Comparison of ENCODE assay signal across 8 cellular contexts in the genomic region with DNA sequence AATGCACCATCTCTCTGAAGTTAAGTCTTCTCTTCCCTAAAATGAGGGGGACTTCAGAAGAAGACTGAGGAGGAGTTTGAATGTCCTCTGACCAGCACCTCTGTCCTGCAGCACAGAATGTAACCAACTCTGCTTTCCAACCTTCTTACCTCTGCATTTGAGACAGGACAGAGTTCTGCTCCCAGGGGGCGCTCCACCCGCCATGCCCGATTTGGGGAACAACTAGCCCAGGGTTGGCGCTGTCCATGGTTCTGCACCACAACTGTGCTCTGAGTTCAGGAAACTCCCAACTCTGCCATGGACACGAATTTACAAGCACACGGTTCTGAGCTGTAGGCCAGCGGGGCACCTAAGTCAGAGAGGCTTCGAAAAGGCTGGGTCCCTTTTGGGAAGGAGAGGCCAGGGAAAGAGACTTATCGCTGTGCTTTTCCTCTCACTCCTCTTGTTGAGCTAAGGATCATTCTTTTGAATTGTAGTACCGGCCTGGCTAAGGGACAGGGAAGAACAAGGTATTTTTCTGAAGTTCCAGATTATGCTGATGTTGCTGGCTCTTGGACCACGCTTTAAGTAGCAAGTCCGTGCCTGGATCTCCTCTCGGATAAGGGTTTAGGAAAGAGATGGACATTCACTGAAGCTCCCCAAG. TPM values are rescaled to one million over a fixed set of nuclear protein-coding genes. Genes with fewer than 3 reads are reported as not detected.
DNase-seq lines count a peak whose midpoint lies in the region; ATAC-seq, FAIRE-seq and TF ChIP-seq lines count a peak whose summit lies in the region.

No MANE protein-coding gene starts in this region.

- H2AFZ ChIP-seq in astrocyte (ENCODE audit: low read depth, low read length), result no peak overlapping the region

- no peaks in the 10 kb centered on the region for H3K27me3 ChIP-seq in astrocyte (ENCODE audit: insufficient read depth, low read length)

- no peak for FAIRE-seq in astrocyte (lab: Jason Lieb, UNC)

- no peaks in the 10 kb centered on the region for H3K4me1 Mint-ChIP-seq in astrocyte (ENCODE audit: low read depth, unreplicated experiment)

- no peak overlapping the region for H3K27ac ChIP-seq in astrocyte (ENCODE audit: low read depth, low read length)

- H3K9me3 Mint-ChIP-seq in astrocyte (ENCODE audit: unreplicated experiment), result peaks cover 10% of the 10 kb centered on the region

- no peak for ATAC-seq in GM21390 (IDR thresholded peaks at IDR 0.05; ENCODE audit: unreplicated experiment)

- no peaks in the 10 kb centered on the region for H3K36me3 Mint-ChIP-seq in astrocyte (ENCODE audit: low read depth, unreplicated experiment)

- H3K27ac Mint-ChIP-seq in astrocyte (ENCODE audit: unreplicated experiment), result no peak overlapping the region

- H3K4me2 ChIP-seq in astrocyte (ENCODE audit: low read length), result no peak overlapping the region

- peaks cover 20% of the 10 kb centered on the region for H3K27me3 Mint-ChIP-seq in astrocyte (ENCODE audit: low read depth, unreplicated experiment)

- POLR2A ChIA-PET in HEK293T (lab: Yijun Ruan, JAX), result no interaction called here

- TF ChIP-seq CTCF in astrocyte (IDR thresholded peaks at IDR 0.05; ENCODE audit: insufficient read depth, low read depth, low read length), result peak; percentile 39

- DNase-seq in AG08395 (ENCODE audit: low spot score), result peak; percentile 81
- DNase-seq in HEK293T (ENCODE audit: extremely low spot score), result peak; percentile 66
- peak; percentile 57 for DNase-seq in SW480 (ENCODE audit: low spot score)
- peak; percentile 24 for DNase-seq in astrocyte (ENCODE audit: low read depth)
- DNase-seq in iPS-NIHi11 (ENCODE audit: low spot score), result peak; percentile 90
- peak; percentile 56 to 70 (median 64) for DNase-seq in stimulated activated CD4-positive, alpha-beta T cell treated with anti-CD3 and anti-CD28 coated beads, Interleukin-12 subunit alpha, Interleukin-12 subunit beta, amount 100 ng/mL, for 48 hours (ENCODE audit: low read depth in 2 of 3, low spot score in 1 of 3)
- no peak for DNase-seq in NCI-H1694 treated with DMSO at 0.1 percent for 48 hours (lab: John Stamatoyannopoulos, UW)

- no peaks in the 10 kb centered on the region for H3K36me3 ChIP-seq in astrocyte (ENCODE audit: insufficient read depth, low read length)

- H3K4me3 Mint-ChIP-seq in astrocyte (ENCODE audit: unreplicated experiment), result no peak overlapping the region

- CTCF ChIA-PET in HEK293T (lab: Yijun Ruan, JAX), result no interaction called here

- no peak overlapping the region for H3K9ac ChIP-seq in astrocyte (ENCODE audit: low read length)

- H4K20me1 ChIP-seq in astrocyte (ENCODE audit: insufficient read depth, low read length), result no peaks in the 10 kb centered on the region

- H3K9me3 ChIP-seq in astrocyte (ENCODE audit: insufficient read depth, low read depth, low read length), result no peaks in the 10 kb centered on the region

- no peaks in the 10 kb centered on the region for H3K79me2 ChIP-seq in astrocyte (ENCODE audit: insufficient read depth, low read length)

- H3K4me3 ChIP-seq in astrocyte (ENCODE audit: insufficient read depth, low read depth, low read length), result no peak overlapping the region

- H3K4me1 ChIP-seq in astrocyte (ENCODE audit: insufficient read depth, low read length), result no peaks in the 10 kb centered on the region

TF ChIP-seq in HEK293T, 16 proteins besides CTCF, POLR2A, EP300 and RAD21:
- TF ChIP-seq, protein P1, sequence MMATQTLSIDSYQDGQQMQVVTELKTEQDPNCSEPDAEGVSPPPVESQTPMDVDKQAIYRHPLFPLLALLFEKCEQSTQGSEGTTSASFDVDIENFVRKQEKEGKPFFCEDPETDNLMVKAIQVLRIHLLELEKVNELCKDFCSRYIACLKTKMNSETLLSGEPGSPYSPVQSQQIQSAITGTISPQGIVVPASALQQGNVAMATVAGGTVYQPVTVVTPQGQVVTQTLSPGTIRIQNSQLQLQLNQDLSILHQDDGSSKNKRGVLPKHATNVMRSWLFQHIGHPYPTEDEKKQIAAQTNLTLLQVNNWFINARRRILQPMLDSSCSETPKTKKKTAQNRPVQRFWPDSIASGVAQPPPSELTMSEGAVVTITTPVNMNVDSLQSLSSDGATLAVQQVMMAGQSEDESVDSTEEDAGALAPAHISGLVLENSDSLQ (IDR thresholded peaks at IDR 0.05), result no peak
- TF ChIP-seq CTBP1 (IDR thresholded peaks at IDR 0.05; ENCODE audit: borderline replicate concordance) (no peak), FOXK2 (IDR thresholded peaks at IDR 0.05) (no peak), ARNT (IDR thresholded peaks at IDR 0.05) (no peak), ELF4 (IDR thresholded peaks at IDR 0.05) (no peak), NFRKB (IDR thresholded peaks at IDR 0.05) (no peak), SP1 (IDR thresholded peaks at IDR 0.05) (no peak), FOXM1 (IDR thresholded peaks at IDR 0.05; ENCODE audit: borderline replicate concordance) (no peak), LEF1 (IDR thresholded peaks at IDR 0.05; ENCODE audit: borderline replicate concordance) (no peak), TARDBP (IDR thresholded peaks at IDR 0.05) (no peak), HDGF (IDR thresholded peaks at IDR 0.05; ENCODE audit: borderline replicate concordance) (no peak), SUZ12 (IDR thresholded peaks at IDR 0.05) (no peak)

RNA-seq across cellular contexts. Expression of gene SIGLEC5, which starts 22.2 kb away (rescaled TPM):
- not detected in 2 replicates for total RNA-seq in astrocyte

RNA-seq across cellular contexts. Expression of gene ZNF175, which starts 37.0 kb away (rescaled TPM):
- 14.3 and 15.1 TPM in 2 replicates for total RNA-seq in astrocyte

RNA-seq across cellular contexts. Expression of gene SIGLEC14, which starts 38.6 kb away (rescaled TPM):
- total RNA-seq in astrocyte, result not detected in 2 replicates
